In genomic region chr17:67278363-67278762, GRCh38 we compare ENCODE assay signal across 17 cellular contexts. TPM values are rescaled to one million over a fixed set of nuclear protein-coding genes. Genes with fewer than 3 reads are reported as not detected.
DNase-seq lines count a peak whose midpoint lies in the region; ATAC-seq and TF ChIP-seq lines count a peak whose summit lies in the region.
"Had no signal": no experiment of that assay in that cellular context is flagged by ENCODE, and none has a peak within 500 bp of the region (broad histone marks: within the 10 kb centered on the region; RNA-seq: fewer than 3 reads in every experiment).

No MANE protein-coding gene starts in this region.

- H3K9me3 ChIP-seq in trophoblast cell (ENCODE audit: insufficient read depth, low read depth, low read length): no peaks in the 10 kb centered on the region
- H3K9me3 ChIP-seq: A549, BLaER1 had no signal

- H2BK120ac ChIP-seq in trophoblast cell (ENCODE audit: insufficient read depth, low read length, poor library complexity): no peak overlapping the region

- no peak for TF ChIP-seq CTCF in RWPE1 (conservative IDR thresholded peaks at IDR 0.05; ENCODE audit: low read depth)

- no peak overlapping the region for H2AK5ac ChIP-seq in trophoblast cell (ENCODE audit: low read length)

- H3K9ac ChIP-seq in trophoblast cell (ENCODE audit: low read length): no peak overlapping the region
- H3K9ac ChIP-seq: BLaER1 had no signal

- H3K27ac Mint-ChIP-seq in activated CD4-positive, alpha-beta T cell treated with anti-CD3 and anti-CD28 coated beads, Interleukin-2, amount 10 ng/mL, durations not matched to agents 24 days and 14 days: no peak overlapping the region
- H3K27ac Mint-ChIP-seq: CD14-positive monocyte; CD4-positive, alpha-beta memory T cell had no signal

- no peak overlapping the region for H3K4ac ChIP-seq in trophoblast cell (ENCODE audit: low read depth, low read length)

- no peaks in the 10 kb centered on the region for H3K79me2 ChIP-seq in trophoblast cell (ENCODE audit: control insufficient read depth, insufficient read depth, low read length, poor library complexity)

- H4K91ac ChIP-seq in trophoblast cell (ENCODE audit: low read depth, low read length): no peak overlapping the region

- H3K4me3 Mint-ChIP-seq in activated CD4-positive, alpha-beta T cell treated with anti-CD3 and anti-CD28 coated beads, Interleukin-2, amount 10 ng/mL, durations not matched to agents 24 days and 14 days: no peak overlapping the region
- H3K4me3 Mint-ChIP-seq: CD14-positive monocyte; CD4-positive, alpha-beta memory T cell had no signal

- H3K4me1 ChIP-seq in trophoblast cell (ENCODE audit: control insufficient read depth in 1 of 2, insufficient read depth in 2 of 2, low read length in 2 of 2): no peaks in the 10 kb centered on the region
- H3K4me1 ChIP-seq: A549, BLaER1 had no signal

- H4K12ac ChIP-seq in trophoblast cell (ENCODE audit: low read depth, low read length): no peak overlapping the region

- no peak overlapping the region for H2BK12ac ChIP-seq in trophoblast cell (ENCODE audit: low read length)

- no peaks in the 10 kb centered on the region for H3K79me1 ChIP-seq in trophoblast cell (ENCODE audit: low read length)

- no peak overlapping the region for H2BK5ac ChIP-seq in trophoblast cell (ENCODE audit: low read depth, low read length, poor library complexity)

- no peaks in the 10 kb centered on the region for H3K36me3 Mint-ChIP-seq in activated CD4-positive, alpha-beta T cell treated with anti-CD3 and anti-CD28 coated beads, Interleukin-2, amount 10 ng/mL, durations not matched to agents 24 days and 14 days (ENCODE audit: low read depth)
- H3K36me3 Mint-ChIP-seq: CD14-positive monocyte; CD4-positive, alpha-beta memory T cell had no signal

- H2AFZ ChIP-seq in trophoblast cell (ENCODE audit: insufficient read depth, low read length, poor library complexity): no peak overlapping the region

- H4K8ac ChIP-seq in trophoblast cell (ENCODE audit: low read depth, low read length): peak overlapping the region; percentile 41

- peak; percentile 14 for DNase-seq in DMS53 (lab: John Stamatoyannopoulos, UW)
- no peak for DNase-seq in DMS53 treated with DMSO at 0.1 percent for 48 hours (lab: John Stamatoyannopoulos, UW; ENCODE audit: unreplicated experiment)
- DNase-seq in RWPE1 (ENCODE audit: low spot score): no peak
- peak in 1 of 2 donors; percentile 16 for DNase-seq in trophoblast cell
- DNase-seq in activated CD4-positive, alpha-beta T cell treated with anti-CD3 and anti-CD28 coated beads, Interleukin-2, amount 10 ng/mL, durations not matched to agents 24 days and 14 days: no peak
- DNase-seq in AG20443 (ENCODE audit: low spot score): no peak
- DNase-seq: CD4-positive, alpha-beta memory T cell; GDM1; HCEC 1CT; IMR-90; KBM-7 had no signal

- no peak overlapping the region for H3K18ac ChIP-seq in trophoblast cell (ENCODE audit: low read length)

- no CpG with 5 or more reads among the region's 10 CpGs for WGBS in trophoblast cell (ENCODE audit: extremely low coverage, insufficient coverage, insufficient read length)

- H3K9me3 Mint-ChIP-seq in activated CD4-positive, alpha-beta T cell treated with anti-CD3 and anti-CD28 coated beads, Interleukin-2, amount 10 ng/mL, durations not matched to agents 24 days and 14 days: no peaks in the 10 kb centered on the region
- H3K9me3 Mint-ChIP-seq: CD4-positive, alpha-beta memory T cell had no signal

- no peak overlapping the region for H3K4me3 ChIP-seq in trophoblast cell (ENCODE audit: low read depth, low read length)
- H3K4me3 ChIP-seq: A549, BLaER1 had no signal

- POLR2A ChIA-PET in RWPE1 (lab: Yijun Ruan, JAX; ENCODE audit: low non-redundant PET): no interaction called here

- H3K36me3 ChIP-seq in trophoblast cell (ENCODE audit: control insufficient read depth in 1 of 2, insufficient read depth in 2 of 2, low read length in 2 of 2): no peaks in the 10 kb centered on the region
- H3K36me3 ChIP-seq: BLaER1 had no signal

- intact Hi-C loops in activated CD4-positive, alpha-beta T cell treated with anti-CD3 and anti-CD28 coated beads, Interleukin-2, amount 10 ng/mL, durations not matched to agents 24 days and 14 days (cut with micrococcal nuclease): no loop called here

- peak; percentile 52 for ATAC-seq in esophagus mucosa
- no peak for ATAC-seq in HG03520 (IDR thresholded peaks at IDR 0.05; ENCODE audit: unreplicated experiment)
- ATAC-seq: A549 had no signal

- no peak overlapping the region for H3K14ac ChIP-seq in trophoblast cell (ENCODE audit: low read length)

- H3K27me3 ChIP-seq in trophoblast cell (ENCODE audit: insufficient read depth, low read length): no peaks in the 10 kb centered on the region
- H3K27me3 ChIP-seq: BLaER1 had no signal

- H3K4me2 ChIP-seq in trophoblast cell (ENCODE audit: low read length): no peak overlapping the region
- H3K4me2 ChIP-seq: A549, BLaER1 had no signal

- H3K27me3 Mint-ChIP-seq in activated CD4-positive, alpha-beta T cell treated with anti-CD3 and anti-CD28 coated beads, Interleukin-2, amount 10 ng/mL, durations not matched to agents 24 days and 14 days: peaks cover 3% of the 10 kb centered on the region
- H3K27me3 Mint-ChIP-seq: CD4-positive, alpha-beta memory T cell had no signal

- CTCF ChIA-PET in RWPE1 (lab: Yijun Ruan, JAX): no interaction called here

- H3K23ac ChIP-seq in trophoblast cell (ENCODE audit: low read length): no peak overlapping the region

- H3K27ac ChIP-seq in RWPE1: peak overlapping the region; percentile 24
- H3K27ac ChIP-seq in trophoblast cell (ENCODE audit: low read depth, low read length): no peak overlapping the region
- H3K27ac ChIP-seq: 22Rv1, A549, BLaER1 had no signal

- no peaks in the 10 kb centered on the region for H3K4me1 Mint-ChIP-seq in activated CD4-positive, alpha-beta T cell treated with anti-CD3 and anti-CD28 coated beads, Interleukin-2, amount 10 ng/mL, durations not matched to agents 24 days and 14 days
- H3K4me1 Mint-ChIP-seq: CD4-positive, alpha-beta memory T cell had no signal

RNA-seq across cellular contexts. Expression of gene HELZ, which starts 33.4 kb away (rescaled TPM):
- 19.9 TPM for total RNA-seq in esophagus mucosa
- 13.5 and 15.5 TPM in 2 replicates for polyA plus RNA-seq in trophoblast cell (2013)
- total RNA-seq in activated CD4-positive, alpha-beta T cell treated with anti-CD3 and anti-CD28 coated beads, Interleukin-2, amount 10 ng/mL, durations not matched to agents 24 days and 14 days: 73.5 and 74.7 TPM in 2 replicates
